ENCODE assay signal across 15 cellular contexts in the genomic region with DNA sequence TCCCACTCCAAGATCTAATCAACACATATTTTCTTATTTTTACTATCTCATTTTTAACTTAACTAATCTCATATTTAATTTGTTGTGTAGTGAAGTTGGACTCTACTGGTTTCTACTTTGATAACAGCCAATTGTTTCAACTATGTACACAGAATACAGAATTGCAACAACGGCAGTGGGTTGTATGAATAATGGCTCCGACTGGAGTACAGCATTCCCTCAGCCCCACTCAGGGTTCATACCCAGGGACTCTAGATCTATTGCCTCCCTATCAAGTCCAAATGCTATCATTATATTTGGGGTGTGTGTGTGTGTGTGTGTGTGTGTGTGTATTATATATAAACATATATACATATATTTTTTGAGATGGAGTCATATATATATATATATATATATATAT. TPM values are rescaled to one million over a fixed set of nuclear protein-coding genes. Genes with fewer than 3 reads are reported as not detected.
DNase-seq lines count a peak whose midpoint lies in the region; ATAC-seq and TF ChIP-seq lines count a peak whose summit lies in the region.
"Had no signal": no experiment of that assay in that cellular context is flagged by ENCODE, and none has a peak within 500 bp of the region (broad histone marks: within the 10 kb centered on the region; RNA-seq: fewer than 3 reads in every experiment).

No MANE protein-coding gene starts in this region.

- no peak for ATAC-seq in GM19463 (IDR thresholded peaks at IDR 0.05; ENCODE audit: unreplicated experiment)
- ATAC-seq: CD8-positive, alpha-beta T cell; HCT116 had no signal

- H3K36me3 ChIP-seq in MG63 = 0 out of 2 replicates have a peak, but pooled peaks cover 7% of the 10 kb centered on the region

- H3K9me3 Mint-ChIP-seq in mesothelial cell of epicardium = no peaks in the 10 kb centered on the region
- H3K9me3 Mint-ChIP-seq: CD8-positive, alpha-beta T cell had no signal

- H3K36me3 Mint-ChIP-seq in mesothelial cell of epicardium = peaks cover 3% of the 10 kb centered on the region
- H3K36me3 Mint-ChIP-seq: CD14-positive monocyte; CD8-positive, alpha-beta T cell had no signal

- H3K27ac ChIP-seq in epithelial cell of prostate = peak overlapping the region; percentile 0
- H3K27ac ChIP-seq: 22Rv1 had no signal

- H3K27me3 Mint-ChIP-seq in mesothelial cell of epicardium (ENCODE audit: low read depth) = no peaks in the 10 kb centered on the region
- H3K27me3 Mint-ChIP-seq: IgD-negative memory B cell had no signal

- no peak for TF ChIP-seq CTCF in mesothelial cell of epicardium (IDR thresholded peaks at IDR 0.05; ENCODE audit: unreplicated experiment)

- H3K4me1 Mint-ChIP-seq in mesothelial cell of epicardium = peaks cover 33% of the 10 kb centered on the region
- H3K4me1 Mint-ChIP-seq: CD14-positive monocyte had no signal

- no peaks in the 10 kb centered on the region for H3K27me3 ChIP-seq in MG63

- H3K4me3 Mint-ChIP-seq in mesothelial cell of epicardium = no peak overlapping the region
- H3K4me3 Mint-ChIP-seq: CD14-positive monocyte; CD8-positive, alpha-beta T cell; IgD-negative memory B cell had no signal

- no peaks in the 10 kb centered on the region for H3K9me3 ChIP-seq in MG63

- H3K4me3 ChIP-seq in MG63 = no peak overlapping the region

- DNase-seq in NCI-H82 (lab: John Stamatoyannopoulos, UW) = peak; percentile 34
- no peak for DNase-seq in NCI-H82 treated with DMSO at 0.1 percent for 48 hours (lab: John Stamatoyannopoulos, UW; ENCODE audit: unreplicated experiment)
- DNase-seq in epithelial cell of prostate (ENCODE audit: low read depth, low spot score) = no peak
- DNase-seq in mesothelial cell of epicardium (ENCODE audit: low spot score in 2 of 2, unreplicated experiment in 2 of 2) = no peak
- DNase-seq in MG63 = no peak
- no peak for DNase-seq in NCI-H748 treated with DMSO at 0.1 percent for 48 hours (lab: John Stamatoyannopoulos, UW)
- DNase-seq: CD8-positive, alpha-beta T cell; COR-L47; DMS53; GF-D8 had no signal

- H3K27ac Mint-ChIP-seq in mesothelial cell of epicardium = peak overlapping the region; percentile 59
- H3K27ac Mint-ChIP-seq: CD14-positive monocyte; CD8-positive, alpha-beta T cell; IgD-negative memory B cell had no signal

RNA-seq across cellular contexts. Expression of a gene that starts 52.3 kb away (rescaled TPM):
- 205 to 229 TPM (median 211 TPM) in 3 replicates for total RNA-seq in mesothelial cell of epicardium
- 25.5 and 80.3 TPM in 2 replicates for total RNA-seq in MG63 (2014; rRNA removed; shearing (Covaris generic); ENCODE audit: low replicate concordance)
